ENCODE assay signal across 8 cellular contexts in genomic region chr15:41544650-41545015, GRCh38. TPM values are rescaled to one million over a fixed set of nuclear protein-coding genes. Genes with fewer than 3 reads are reported as not detected.
DNase-seq lines count a peak whose midpoint lies in the region; ATAC-seq, FAIRE-seq and TF ChIP-seq lines count a peak whose summit lies in the region.

No MANE protein-coding gene starts in this region.

- H3K79me2 ChIP-seq in GM23248 (ENCODE audit: insufficient read depth) = peaks cover 35% of the 10 kb centered on the region

- no peak for TF ChIP-seq CTCF in heart right ventricle (IDR thresholded peaks at IDR 0.05)

- H2AFZ ChIP-seq in GM23248 = peak overlapping the region; percentile 96

- H3K9ac ChIP-seq in GM23248 = peak overlapping the region; percentile 93

- CTCF ChIA-PET in activated CD4-positive, alpha-beta memory T cell treated with anti-CD3 and anti-CD28 coated beads for 36 hours (lab: Charles Lee) = interaction anchor here (1.1 to 2.4 kb wide), 6 partner anchors 10 to 267 kb away, joined by 3 to 13 read pairs (median 4); partner anchors contain the start of gene MAPKBP1

- H3K27me3 Mint-ChIP-seq in activated CD4-positive, alpha-beta memory T cell treated with anti-CD3 and anti-CD28 coated beads for 36 hours = no peaks in the 10 kb centered on the region

- FAIRE-seq in small intestine (lab: Jason Lieb, UNC) (no peak), HTR-8/SVneo (lab: Jason Lieb, UNC) (no peak)

- H3K9me3 ChIP-seq in GM23248 (ENCODE audit: low read depth) (no peaks in the 10 kb centered on the region), heart right ventricle (no peaks in the 10 kb centered on the region), small intestine (ENCODE audit: control insufficient read depth, low read depth) (no peaks in the 10 kb centered on the region)

- H3K4me2 ChIP-seq in GM23248 (ENCODE audit: unreplicated experiment) = peak overlapping the region; percentile 95

- in situ Hi-C loops in GM23248 (cut with MboI) = no loop called here

- peaks cover 19% of the 10 kb centered on the region; the same call in 1 of the 2 replicates for H3F3A ChIP-seq in GM23248 (ENCODE audit: insufficient read depth)

- peaks cover 13% of the 10 kb centered on the region; the same call in 1 of the 2 replicates for H3K4me1 ChIP-seq in GM23248 (ENCODE audit: insufficient read depth)
- peaks cover 0 to 17% (median 8%) of the 10 kb centered on the region in 9 donors for H3K4me1 ChIP-seq in heart right ventricle
- no peaks in the 10 kb centered on the region for H3K4me1 ChIP-seq in small intestine (ENCODE audit: control insufficient read depth in 2 of 2, insufficient read depth in 1 of 2, low read depth in 1 of 2, low read length in 1 of 2)

- intact Hi-C loops in activated CD4-positive, alpha-beta memory T cell treated with anti-CD3 and anti-CD28 coated beads for 36 hours (cut with micrococcal nuclease) = loop anchor here (5.0 kb wide), 1 partner anchor 428 kb away; the partner anchor contains the start of gene EHD4
- intact Hi-C loops in heart right ventricle (cut with DNase I) = no loop called here

- peak overlapping the region; percentile 95 for H3K4me3 Mint-ChIP-seq in activated CD4-positive, alpha-beta memory T cell treated with anti-CD3 and anti-CD28 coated beads for 36 hours

- no peaks in the 10 kb centered on the region for H3K9me2 ChIP-seq in GM23248 (ENCODE audit: insufficient read depth)

- H3K27ac ChIP-seq in GM23248 (peak overlapping the region; percentile 64), heart right ventricle (peak overlapping the region in 6 of 10 donors; percentile 78 to 91 (median 84)), small intestine (ENCODE audit: low read depth in 1 of 2, low read length in 1 of 2) (peak overlapping the region; percentile 24 to 42)

- DNase-seq in GM23248 = peak; percentile 89
- DNase-seq in activated CD4-positive, alpha-beta memory T cell treated with anti-CD3 and anti-CD28 coated beads for 36 hours = no peak
- DNase-seq in heart right ventricle = peak in 1 of 2 donors; percentile 24
- no peak for DNase-seq in small intestine
- DNase-seq in NCI-H446 (lab: John Stamatoyannopoulos, UW) = no peak
- DNase-seq in HTR-8/SVneo (ENCODE audit: insufficient read length, low spot score) = no peak

- no peak overlapping the region for H3K27ac Mint-ChIP-seq in activated CD4-positive, alpha-beta memory T cell treated with anti-CD3 and anti-CD28 coated beads for 36 hours

- H3K4me3 ChIP-seq in GM23248 = peak overlapping the region; percentile 95
- peak overlapping the region; percentile 68 to 93 (median 86) for H3K4me3 ChIP-seq in heart right ventricle
- H3K4me3 ChIP-seq in small intestine (ENCODE audit: low read depth in 1 of 2, low read length in 2 of 2) = no peak overlapping the region

- no peaks in the 10 kb centered on the region for H3K27me3 ChIP-seq in GM23248 (replicated peaks; ENCODE audit: insufficient read depth)
- no peaks in the 10 kb centered on the region for H3K27me3 ChIP-seq in heart right ventricle
- H3K27me3 ChIP-seq in small intestine (ENCODE audit: control insufficient read depth in 2 of 2, insufficient read depth in 2 of 2, low read length in 2 of 2) = no peaks in the 10 kb centered on the region

- no peaks in the 10 kb centered on the region for H3K9me3 Mint-ChIP-seq in activated CD4-positive, alpha-beta memory T cell treated with anti-CD3 and anti-CD28 coated beads for 36 hours

- WGBS in GM23248 (ENCODE audit: low coverage in 1 of 2, low lambda C conversion rate in 2 of 2, missing lambda C conversion rate in 2 of 2), 2 experiments = 5 to 8% methylated on average over 15 of the region's 15 CpGs
- 69 to 73% methylated on average over 10 to 15 of the region's 15 CpGs for WGBS in heart right ventricle, 2 donors
- 61 to 78% (median 75%) methylated on average over 13 to 15 of the region's 15 CpGs for WGBS in small intestine, 3 donors

- no peaks in the 10 kb centered on the region for H3K36me3 ChIP-seq in GM23248 (ENCODE audit: low read depth)
- no peaks in the 10 kb centered on the region for H3K36me3 ChIP-seq in heart right ventricle
- no peaks in the 10 kb centered on the region for H3K36me3 ChIP-seq in small intestine (ENCODE audit: control insufficient read depth in 2 of 2, insufficient read depth in 2 of 2, low read length in 2 of 2)

- H3K4me1 Mint-ChIP-seq in activated CD4-positive, alpha-beta memory T cell treated with anti-CD3 and anti-CD28 coated beads for 36 hours (ENCODE audit: low read depth) = peaks cover 8% of the 10 kb centered on the region

- POLR2A ChIA-PET in activated CD4-positive, alpha-beta memory T cell treated with anti-CD3 and anti-CD28 coated beads for 36 hours (lab: Charles Lee) = interaction anchor here (0.7 to 1.8 kb wide), 4 partner anchors 13 to 143 kb away, joined by 3 to 5 read pairs (median 3); no protein-coding TSS in a partner anchor

- H4K20me1 ChIP-seq in GM23248 (ENCODE audit: insufficient read depth) = no peaks in the 10 kb centered on the region

- ATAC-seq in heart right ventricle = peak in 7 of 8 donors; percentile 14 to 56 (median 25)
- no peak for ATAC-seq in HG02678 (IDR thresholded peaks at IDR 0.05; ENCODE audit: unreplicated experiment)
- no peak for ATAC-seq in HG03469 (IDR thresholded peaks at IDR 0.05; ENCODE audit: unreplicated experiment)

- no peaks in the 10 kb centered on the region for H3K36me3 Mint-ChIP-seq in activated CD4-positive, alpha-beta memory T cell treated with anti-CD3 and anti-CD28 coated beads for 36 hours

RNA-seq across cellular contexts. Expression of gene RPAP1, which starts 0.6 kb away (rescaled TPM):
- 15.7 and 16.5 TPM in 2 replicates for total RNA-seq in GM23248 (2014; rRNA removed; shearing (Covaris generic))
- polyA plus RNA-seq in GM23248 (2016; fragmentation: Nextera tagmentation; extraction: Ambion mirVana) (10.7 and 11.4 TPM in 2 replicates), heart right ventricle (10 to 100 TPM in 1 of 2 donors, 1 to 10 TPM in 1; 9.7 to 16.0 TPM), small intestine (10 to 100 TPM in 1 of 3 donors, 1 to 10 TPM in 2; 6.2 to 13.9 (median 6.5) TPM)
- 10 to 100 TPM; 45.0 to 49.9 TPM for total RNA-seq in activated CD4-positive, alpha-beta memory T cell treated with anti-CD3 and anti-CD28 coated beads for 36 hours
- 10 to 100 TPM; 17.6 to 27.9 (median 24.6) TPM for total RNA-seq in heart right ventricle

RNA-seq across cellular contexts. Expression of gene TYRO3, which starts 14.4 kb away (rescaled TPM):
- total RNA-seq in GM23248 (2014; rRNA removed; shearing (Covaris generic)) = 5.2 and 7.5 TPM in 2 replicates
- polyA plus RNA-seq in GM23248 (2016; fragmentation: Nextera tagmentation; extraction: Ambion mirVana) (7.9 and 8.8 TPM in 2 replicates), heart right ventricle (1 to 10 TPM; 2.7 to 9.6 TPM), small intestine (1 to 10 TPM; 2.7 to 9.6 (median 3.5) TPM)
- total RNA-seq in activated CD4-positive, alpha-beta memory T cell treated with anti-CD3 and anti-CD28 coated beads for 36 hours = 1 to 10 TPM; 3.1 to 4.3 TPM
- 1 to 10 TPM; 1.2 to 6.3 (median 3.2) TPM for total RNA-seq in heart right ventricle

RNA-seq across cellular contexts. Expression of gene LTK, which starts 31.0 kb away (rescaled TPM):
- not detected in 2 replicates for total RNA-seq in GM23248 (2014; rRNA removed; shearing (Covaris generic))
- polyA plus RNA-seq in GM23248 (2016; fragmentation: Nextera tagmentation; extraction: Ambion mirVana) = not detected in 2 replicates
- under 1 TPM; 0.29 to 0.34 TPM for total RNA-seq in activated CD4-positive, alpha-beta memory T cell treated with anti-CD3 and anti-CD28 coated beads for 36 hours
- total RNA-seq in heart right ventricle = 1 to 10 TPM in 2 of 10 donors, under 1 TPM in 8; 0.11 to 1.6 (median 0.49) TPM
- under 1 TPM; 0.28 to 0.95 TPM for polyA plus RNA-seq in heart right ventricle
- polyA plus RNA-seq in small intestine = 10 to 100 TPM; 17.4 to 68.4 (median 48.4) TPM

RNA-seq across cellular contexts. Expression of gene ITPKA, which starts 51.0 kb away (rescaled TPM):
- 0.43 and 7.7 TPM in 2 replicates for total RNA-seq in GM23248 (2014; rRNA removed; shearing (Covaris generic))
- polyA plus RNA-seq in GM23248 (2016; fragmentation: Nextera tagmentation; extraction: Ambion mirVana) (0.14 TPM in 1 of 2 replicates, not detected in the other), heart right ventricle (1 to 10 TPM; 1.7 to 4.4 TPM), small intestine (10 to 100 TPM; 30.3 to 93.9 (median 49.4) TPM)
- total RNA-seq in activated CD4-positive, alpha-beta memory T cell treated with anti-CD3 and anti-CD28 coated beads for 36 hours = 1 to 10 TPM; 3.5 to 4.7 TPM
- total RNA-seq in heart right ventricle = 1 to 10 TPM in 6 of 10 donors, under 1 TPM in 4; 0.55 to 6.8 (median 1.5) TPM

Comparison
In these comparisons a context has a peak if more than half of its experiments do, and no peak if none do; other contexts are left out.
1. H3K27ac ChIP-seq: peak in every context shown above with its lines; median percentile 84 in heart right ventricle; 64 in GM23248; 33 in small intestine.
2. H3K4me3 ChIP-seq: peak in GM23248 (single experiment) and heart right ventricle (10 of 10); none in small intestine (0 of 2).
3. ATAC-seq: peak in heart right ventricle (7 of 8); none in HG02678 (single experiment) and HG03469 (single experiment).